ENCODE assay signal across 13 cellular contexts in the genomic region with DNA sequence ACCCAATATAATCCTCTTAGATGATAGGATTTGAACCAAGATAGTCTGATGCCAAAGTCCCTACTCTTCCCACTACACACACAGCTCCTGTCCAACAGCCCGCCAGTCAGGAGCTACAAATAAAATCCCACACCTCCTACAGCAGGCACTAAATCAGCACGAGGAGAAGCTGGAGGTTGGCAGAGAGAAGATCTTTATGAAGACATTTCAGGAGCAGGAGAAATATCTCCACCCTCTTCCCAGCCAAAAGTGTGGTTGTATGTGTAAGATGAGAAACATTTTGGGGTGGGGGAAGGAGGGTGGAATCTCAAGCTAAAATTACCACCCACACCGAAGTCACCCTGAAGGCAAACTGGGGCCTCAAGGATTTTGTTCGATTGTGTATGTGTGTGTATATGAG. TPM values are rescaled to one million over a fixed set of nuclear protein-coding genes. Genes with fewer than 3 reads are reported as not detected.
DNase-seq lines count a peak whose midpoint lies in the region; TF ChIP-seq lines count a peak whose summit lies in the region.
"Had no signal": no experiment of that assay in that cellular context is flagged by ENCODE, and none has a peak within 500 bp of the region (broad histone marks: within the 10 kb centered on the region; RNA-seq: fewer than 3 reads in every experiment).

No MANE protein-coding gene starts in this region.

- H3K27me3 ChIP-seq in smooth muscle cell (ENCODE audit: low read depth) (no peaks in the 10 kb centered on the region), BE2C (no peaks in the 10 kb centered on the region)

- no peak overlapping the region for H3K27ac ChIP-seq in smooth muscle cell (ENCODE audit: low read depth)

- peaks cover 29% of the 10 kb centered on the region for H3K36me3 Mint-ChIP-seq in HFFc6 (ENCODE audit: low read depth)
- H3K36me3 Mint-ChIP-seq: CD4-positive, CD25-positive, alpha-beta regulatory T cell had no signal

- no peaks in the 10 kb centered on the region for H3K9me3 Mint-ChIP-seq in HFFc6
- H3K9me3 Mint-ChIP-seq: CD4-positive, CD25-positive, alpha-beta regulatory T cell had no signal

- H3K4me1 ChIP-seq in smooth muscle cell (ENCODE audit: low read depth) (peaks cover 23% of the 10 kb centered on the region), BE2C (peaks cover 12% of the 10 kb centered on the region)

- H2AFZ ChIP-seq in smooth muscle cell (ENCODE audit: low read depth) = no peak overlapping the region

- TF ChIP-seq CTCF in AG10803 (conservative IDR thresholded peaks at IDR 0.05; ENCODE audit: low read length) (no peak), HFFc6 (IDR thresholded peaks at IDR 0.05) (no peak), smooth muscle cell (IDR thresholded peaks at IDR 0.05; ENCODE audit: borderline replicate concordance, insufficient read depth, poor library complexity, severe bottlenecking) (no peak), BE2C (IDR thresholded peaks at IDR 0.05; ENCODE audit: low read depth, low read length) (no peak)

- no peaks in the 10 kb centered on the region for H3K79me2 ChIP-seq in smooth muscle cell (ENCODE audit: low read depth)

- WGBS in smooth muscle cell (ENCODE audit: low lambda C conversion rate) = 73% methylated on average over 4 of the region's 4 CpGs

- H3K4me3 Mint-ChIP-seq in HFFc6 = peak overlapping the region; percentile 58
- H3K4me3 Mint-ChIP-seq: CD4-positive, CD25-positive, alpha-beta regulatory T cell had no signal

- H3K4me3 ChIP-seq in AG10803 (ENCODE audit: low read length) = no peak overlapping the region
- no peak overlapping the region for H3K4me3 ChIP-seq in smooth muscle cell
- H3K4me3 ChIP-seq in BE2C (ENCODE audit: low read depth, low read length) = no peak overlapping the region

- H3K4me2 ChIP-seq in smooth muscle cell = no peak overlapping the region

- no peaks in the 10 kb centered on the region for H3K9me3 ChIP-seq in smooth muscle cell (replicated peaks; ENCODE audit: low read depth)
- H3K9me3 ChIP-seq in BE2C = no peaks in the 10 kb centered on the region

- peak overlapping the region; percentile 87 for H3K27ac Mint-ChIP-seq in HFFc6
- H3K27ac Mint-ChIP-seq: CD4-positive, CD25-positive, alpha-beta regulatory T cell had no signal

- H3K27me3 Mint-ChIP-seq in HFFc6 (ENCODE audit: insufficient read depth) = no peaks in the 10 kb centered on the region; the same call in 1 of the 2 replicates
- H3K27me3 Mint-ChIP-seq: CD4-positive, CD25-positive, alpha-beta regulatory T cell had no signal

- peaks cover 56% of the 10 kb centered on the region for H3K4me1 Mint-ChIP-seq in HFFc6 (ENCODE audit: low read depth)

- H3K36me3 ChIP-seq in smooth muscle cell (ENCODE audit: low read depth) (no peaks in the 10 kb centered on the region), BE2C (no peaks in the 10 kb centered on the region; the same call in 1 of the 2 replicates)

- DNase-seq in AG10803 (ENCODE audit: low read depth) = peak; percentile 33
- no peak for DNase-seq in HFFc6
- DNase-seq in RPMI7951 (ENCODE audit: low read depth) = peak; percentile 49
- peak; percentile 23 for DNase-seq in myocyte (ENCODE audit: low read depth)
- DNase-seq in smooth muscle cell (lab: John Stamatoyannopoulos, UW; ENCODE audit: unreplicated experiment) = no peak
- DNase-seq in mesenteric fat pad (ENCODE audit: low spot score) = no peak
- DNase-seq in BE2C = no peak
- no peak for DNase-seq in NCI-H2227 treated with DMSO at 0.1 percent for 48 hours (lab: John Stamatoyannopoulos, UW)
- DNase-seq: GF-D8, NCI-H1436 treated with DMSO at 0.1 percent for 48 hours, NCI-H2081, NCI-H524 treated with DMSO at 0.1 percent for 48 hours had no signal

- H4K20me1 ChIP-seq in smooth muscle cell (ENCODE audit: low read depth) = no peaks in the 10 kb centered on the region

- H3F3A ChIP-seq in smooth muscle cell (ENCODE audit: low read depth) = no peaks in the 10 kb centered on the region

- no peak overlapping the region for H3K9ac ChIP-seq in smooth muscle cell (ENCODE audit: low read depth)

RNA-seq across cellular contexts. Expression of a gene that starts 54.5 kb away (rescaled TPM):
- total RNA-seq in HFFc6 (2021; fragmentation: NEBNext Ultra II Directional; extraction: Animal tissue kit (Norgen Biotek cat#: 25700)) = 10 to 100 TPM; 20.9 to 29.9 (median 28.1) TPM
- 7.0 and 9.4 TPM in 2 replicates for total RNA-seq in RPMI7951 (2014; rRNA removed; shearing (Covaris generic))
- total RNA-seq in myocyte (8.6 TPM in 2 replicates), smooth muscle cell (8.2 and 12.0 TPM in 2 replicates), mesenteric fat pad (49.0 TPM)
- polyA plus RNA-seq in myocyte (2012) = 6.6 TPM
- 8.7 and 15.7 TPM in 2 replicates for polyA plus RNA-seq in smooth muscle cell
- 11.4 TPM for polyA plus RNA-seq in BE2C (2012; ENCODE audit: insufficient read depth, insufficient read length, low read depth)

Comparison
In these comparisons a context has a peak if more than half of its experiments do, and no peak if none do; other contexts are left out.
1. DNase-seq: peak in AG10803 (single experiment), RPMI7951 (single experiment) and myocyte (single experiment); none in HFFc6 (single experiment), smooth muscle cell (single experiment), mesenteric fat pad (single experiment), BE2C (single experiment) and NCI-H2227 treated with DMSO at 0.1 percent for 48 hours (single experiment).